Comparison of ENCODE assay signal across 1 cellular context in genomic region chr6:43174263-43175112, GRCh38.
TF ChIP-seq lines count a peak whose summit lies in the region.

No MANE protein-coding gene starts in this region.

TF ChIP-seq in K562, 482 proteins besides CTCF, POLR2A, EP300 and RAD21 (continued from another document and continues in another):
- no peak for TF ChIP-seq ZNF79 (CRISPR knock-in tag; IDR thresholded peaks at IDR 0.05; ENCODE audit: low read depth)
- TF ChIP-seq, protein P1, sequence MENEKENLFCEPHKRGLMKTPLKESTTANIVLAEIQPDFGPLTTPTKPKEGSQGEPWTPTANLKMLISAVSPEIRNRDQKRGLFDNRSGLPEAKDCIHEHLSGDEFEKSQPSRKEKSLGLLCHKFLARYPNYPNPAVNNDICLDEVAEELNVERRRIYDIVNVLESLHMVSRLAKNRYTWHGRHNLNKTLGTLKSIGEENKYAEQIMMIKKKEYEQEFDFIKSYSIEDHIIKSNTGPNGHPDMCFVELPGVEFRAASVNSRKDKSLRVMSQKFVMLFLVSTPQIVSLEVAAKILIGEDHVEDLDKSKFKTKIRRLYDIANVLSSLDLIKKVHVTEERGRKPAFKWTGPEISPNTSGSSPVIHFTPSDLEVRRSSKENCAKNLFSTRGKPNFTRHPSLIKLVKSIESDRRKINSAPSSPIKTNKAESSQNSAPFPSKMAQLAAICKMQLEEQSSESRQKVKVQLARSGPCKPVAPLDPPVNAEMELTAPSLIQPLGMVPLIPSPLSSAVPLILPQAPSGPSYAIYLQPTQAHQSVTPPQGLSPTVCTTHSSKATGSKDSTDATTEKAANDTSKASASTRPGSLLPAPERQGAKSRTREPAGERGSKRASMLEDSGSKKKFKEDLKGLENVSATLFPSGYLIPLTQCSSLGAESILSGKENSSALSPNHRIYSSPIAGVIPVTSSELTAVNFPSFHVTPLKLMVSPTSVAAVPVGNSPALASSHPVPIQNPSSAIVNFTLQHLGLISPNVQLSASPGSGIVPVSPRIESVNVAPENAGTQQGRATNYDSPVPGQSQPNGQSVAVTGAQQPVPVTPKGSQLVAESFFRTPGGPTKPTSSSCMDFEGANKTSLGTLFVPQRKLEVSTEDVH (IDR thresholded peaks at IDR 0.05; ENCODE audit: low read depth, partially characterized antibody), result peak; percentile 65
- peak; percentile 77 to 86 for TF ChIP-seq SRF (CRISPR knock-in tag; IDR thresholded peaks at IDR 0.05)
- peak; percentile 70 to 93; a peak in 3 of 4 replicates for TF ChIP-seq TEAD1 (CRISPR knock-in tag; IDR thresholded peaks at IDR 0.05)
- no peak for TF ChIP-seq ETS2 (tag; IDR thresholded peaks at IDR 0.05; ENCODE audit: borderline replicate concordance, poor library complexity, severe bottlenecking)
- no peak for TF ChIP-seq LARP7 (IDR thresholded peaks at IDR 0.05)
- no peak for TF ChIP-seq ZNF507 (tag; conservative IDR thresholded peaks at IDR 0.05)
- TF ChIP-seq ZNF707 (CRISPR knock-in tag; conservative IDR thresholded peaks at IDR 0.05), result 0 out of 2 replicates have a peak, but pooled peaks have one; percentile 7
- no peak for TF ChIP-seq ZNF274 (IDR thresholded peaks at IDR 0.05; ENCODE audit: borderline replicate concordance, low read depth, low read length)
- no peak for TF ChIP-seq SMARCB1 (IDR thresholded peaks at IDR 0.05; ENCODE audit: insufficient read length, low read depth)
- peak; percentile 71 for TF ChIP-seq MTA3 (IDR thresholded peaks at IDR 0.05; ENCODE audit: borderline replicate concordance)
- peak; percentile 93 for TF ChIP-seq ZNF263 (CRISPR knock-in tag; IDR thresholded peaks at IDR 0.05; ENCODE audit: borderline replicate concordance)
- TF ChIP-seq NRF1 (conservative IDR thresholded peaks at IDR 0.05 in 1 of 2, IDR thresholded peaks at IDR 0.05 in 1 of 2), result peak; percentile 75 to 78
- TF ChIP-seq RCOR1 (IDR thresholded peaks at IDR 0.05; ENCODE audit: borderline replicate concordance in 1 of 2, low read depth in 2 of 2, low read length in 2 of 2), result no peak
- no peak for TF ChIP-seq HMG20B (CRISPR knock-in tag; IDR thresholded peaks at IDR 0.05)
- no peak for TF ChIP-seq CEBPG (CRISPR knock-in tag; IDR thresholded peaks at IDR 0.05)
- no peak for TF ChIP-seq CEBPG (tag; conservative IDR thresholded peaks at IDR 0.05 in 1 of 2, IDR thresholded peaks at IDR 0.05 in 1 of 2)
- TF ChIP-seq SAFB (IDR thresholded peaks at IDR 0.05; ENCODE audit: borderline replicate concordance, low read depth, low read length), result no peak
- TF ChIP-seq RBM22 (IDR thresholded peaks at IDR 0.05; ENCODE audit: low read depth, low read length, poor library complexity, severe bottlenecking), result peak; percentile 70
- TF ChIP-seq BCOR (IDR thresholded peaks at IDR 0.05), result no peak
- no peak for TF ChIP-seq NUFIP1 (IDR thresholded peaks at IDR 0.05; ENCODE audit: partially characterized antibody)
- no peak for TF ChIP-seq TCF7L2 (IDR thresholded peaks at IDR 0.05; ENCODE audit: low read depth, low read length)
- no peak for TF ChIP-seq ZMIZ1 (IDR thresholded peaks at IDR 0.05; ENCODE audit: low read depth in 2 of 2, low read length in 2 of 2)
- TF ChIP-seq SRSF7 (optimal IDR thresholded peaks at IDR 0.05; ENCODE audit: low read depth, low read length), result no peak
- no peak for TF ChIP-seq CEBPB (tag; IDR thresholded peaks at IDR 0.05)
- TF ChIP-seq ARNT (IDR thresholded peaks at IDR 0.05), result no peak
- no peak for TF ChIP-seq ETV1 (tag; conservative IDR thresholded peaks at IDR 0.05; ENCODE audit: low read depth)
- TF ChIP-seq MCM5 (IDR thresholded peaks at IDR 0.05; ENCODE audit: low read depth), result no peak
- TF ChIP-seq ETV6 (IDR thresholded peaks at IDR 0.05; ENCODE audit: borderline replicate concordance in 1 of 2, low read depth in 2 of 2, low read length in 1 of 2), result no peak
- TF ChIP-seq ETV6 (CRISPR knock-in tag; IDR thresholded peaks at IDR 0.05; ENCODE audit: borderline replicate concordance), result no peak
- TF ChIP-seq, protein P2, sequence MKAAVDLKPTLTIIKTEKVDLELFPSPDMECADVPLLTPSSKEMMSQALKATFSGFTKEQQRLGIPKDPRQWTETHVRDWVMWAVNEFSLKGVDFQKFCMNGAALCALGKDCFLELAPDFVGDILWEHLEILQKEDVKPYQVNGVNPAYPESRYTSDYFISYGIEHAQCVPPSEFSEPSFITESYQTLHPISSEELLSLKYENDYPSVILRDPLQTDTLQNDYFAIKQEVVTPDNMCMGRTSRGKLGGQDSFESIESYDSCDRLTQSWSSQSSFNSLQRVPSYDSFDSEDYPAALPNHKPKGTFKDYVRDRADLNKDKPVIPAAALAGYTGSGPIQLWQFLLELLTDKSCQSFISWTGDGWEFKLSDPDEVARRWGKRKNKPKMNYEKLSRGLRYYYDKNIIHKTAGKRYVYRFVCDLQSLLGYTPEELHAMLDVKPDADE (conservative IDR thresholded peaks at IDR 0.05; ENCODE audit: control insufficient read depth, low read depth, low read length), result 0 out of 2 replicates have a peak, but pooled peaks have one; percentile 25
- TF ChIP-seq ZNF133 (CRISPR knock-in tag; IDR thresholded peaks at IDR 0.05), result no peak
- no peak for TF ChIP-seq TARDBP (IDR thresholded peaks at IDR 0.05)
- TF ChIP-seq, protein P3, sequence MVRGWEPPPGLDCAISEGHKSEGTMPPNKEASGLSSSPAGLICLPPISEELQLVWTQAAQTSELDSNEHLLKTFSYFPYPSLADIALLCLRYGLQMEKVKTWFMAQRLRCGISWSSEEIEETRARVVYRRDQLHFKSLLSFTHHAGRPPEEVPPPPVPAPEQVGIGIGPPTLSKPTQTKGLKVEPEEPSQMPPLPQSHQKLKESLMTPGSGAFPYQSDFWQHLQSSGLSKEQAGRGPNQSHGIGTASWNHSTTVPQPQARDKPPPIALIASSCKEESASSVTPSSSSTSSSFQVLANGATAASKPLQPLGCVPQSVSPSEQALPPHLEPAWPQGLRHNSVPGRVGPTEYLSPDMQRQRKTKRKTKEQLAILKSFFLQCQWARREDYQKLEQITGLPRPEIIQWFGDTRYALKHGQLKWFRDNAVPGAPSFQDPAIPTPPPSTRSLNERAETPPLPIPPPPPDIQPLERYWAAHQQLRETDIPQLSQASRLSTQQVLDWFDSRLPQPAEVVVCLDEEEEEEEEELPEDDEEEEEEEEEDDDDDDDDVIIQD (CRISPR knock-in tag; IDR thresholded peaks at IDR 0.05), result no peak
- no peak for TF ChIP-seq CREB3 (tag; conservative IDR thresholded peaks at IDR 0.05; ENCODE audit: low read depth)
- TF ChIP-seq ZNF699 (CRISPR knock-in tag; IDR thresholded peaks at IDR 0.05; ENCODE audit: insufficient replicate concordance), result no peak
- TF ChIP-seq ZNF398 (CRISPR knock-in tag; IDR thresholded peaks at IDR 0.05), result no peak
- TF ChIP-seq DNMT1 (IDR thresholded peaks at IDR 0.05), result no peak
- peak; percentile 98 for TF ChIP-seq FOXJ2 (tag; IDR thresholded peaks at IDR 0.05)
- TF ChIP-seq BRCA1 (IDR thresholded peaks at IDR 0.05), result no peak
- no peak for TF ChIP-seq BRCA1 (CRISPR knock-in tag; IDR thresholded peaks at IDR 0.05)
- TF ChIP-seq, protein P4, sequence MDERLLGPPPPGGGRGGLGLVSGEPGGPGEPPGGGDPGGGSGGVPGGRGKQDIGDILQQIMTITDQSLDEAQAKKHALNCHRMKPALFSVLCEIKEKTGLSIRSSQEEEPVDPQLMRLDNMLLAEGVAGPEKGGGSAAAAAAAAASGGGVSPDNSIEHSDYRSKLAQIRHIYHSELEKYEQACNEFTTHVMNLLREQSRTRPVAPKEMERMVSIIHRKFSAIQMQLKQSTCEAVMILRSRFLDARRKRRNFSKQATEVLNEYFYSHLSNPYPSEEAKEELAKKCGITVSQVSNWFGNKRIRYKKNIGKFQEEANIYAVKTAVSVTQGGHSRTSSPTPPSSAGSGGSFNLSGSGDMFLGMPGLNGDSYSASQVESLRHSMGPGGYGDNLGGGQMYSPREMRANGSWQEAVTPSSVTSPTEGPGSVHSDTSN (CRISPR knock-in tag; IDR thresholded peaks at IDR 0.05; ENCODE audit: low read depth), result peak; percentile 62
- TF ChIP-seq, protein P4 (tag; conservative IDR thresholded peaks at IDR 0.05; ENCODE audit: low read depth), result peak; percentile 84
- TF ChIP-seq ATF2 (CRISPR knock-in tag; IDR thresholded peaks at IDR 0.05), result no peak
- TF ChIP-seq ZNF695 (CRISPR knock-in tag; IDR thresholded peaks at IDR 0.05), result no peak
- no peak for TF ChIP-seq HDGF (IDR thresholded peaks at IDR 0.05)
- TF ChIP-seq, protein P5, sequence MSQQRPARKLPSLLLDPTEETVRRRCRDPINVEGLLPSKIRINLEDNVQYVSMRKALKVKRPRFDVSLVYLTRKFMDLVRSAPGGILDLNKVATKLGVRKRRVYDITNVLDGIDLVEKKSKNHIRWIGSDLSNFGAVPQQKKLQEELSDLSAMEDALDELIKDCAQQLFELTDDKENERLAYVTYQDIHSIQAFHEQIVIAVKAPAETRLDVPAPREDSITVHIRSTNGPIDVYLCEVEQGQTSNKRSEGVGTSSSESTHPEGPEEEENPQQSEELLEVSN (IDR thresholded peaks at IDR 0.05; ENCODE audit: borderline replicate concordance in 1 of 2, extremely low read depth in 1 of 2, insufficient read depth in 1 of 2, insufficient read length in 1 of 2, low read depth in 1 of 2, low read length in 1 of 2, poor library complexity in 1 of 2, severe bottlenecking in 1 of 2), result peak in 1 of 2 experiments; percentile 55
- no peak for TF ChIP-seq ZNF639 (CRISPR knock-in tag; conservative IDR thresholded peaks at IDR 0.05 in 1 of 2, IDR thresholded peaks at IDR 0.05 in 1 of 2)
- peak; percentile 60; the same call in 1 of the 2 replicates for TF ChIP-seq GABPB1 (CRISPR knock-in tag; IDR thresholded peaks at IDR 0.05)
- TF ChIP-seq DACH1 (IDR thresholded peaks at IDR 0.05; ENCODE audit: partially characterized antibody), result peak; percentile 69
